ENCODE assay signal across 1 cellular context in genomic region chr1:242522304-242522945, GRCh38.
TF ChIP-seq lines count a peak whose summit lies in the region.

No MANE protein-coding gene starts in this region.

TF ChIP-seq in H1, 55 proteins besides CTCF, POLR2A, EP300 and RAD21 (continued from another document):
- no peak for TF ChIP-seq TEAD4 (IDR thresholded peaks at IDR 0.05; ENCODE audit: low read depth, low read length)
- no peak for TF ChIP-seq TAF1 (IDR thresholded peaks at IDR 0.05; ENCODE audit: low read depth, low read length)
- no peak for TF ChIP-seq MAFK (IDR thresholded peaks at IDR 0.05; ENCODE audit: low read depth, low read length)
- TF ChIP-seq HDAC2 (IDR thresholded peaks at IDR 0.05; ENCODE audit: borderline replicate concordance in 1 of 2, low read depth in 2 of 2, low read length in 2 of 2): no peak
- TF ChIP-seq SP1 (IDR thresholded peaks at IDR 0.05; ENCODE audit: low read depth, low read length): no peak
- no peak for TF ChIP-seq CTBP2 (IDR thresholded peaks at IDR 0.05; ENCODE audit: borderline replicate concordance, insufficient read depth, insufficient read length, low read length)
